ENCODE assay signal across 6 cellular contexts in the genomic region with DNA sequence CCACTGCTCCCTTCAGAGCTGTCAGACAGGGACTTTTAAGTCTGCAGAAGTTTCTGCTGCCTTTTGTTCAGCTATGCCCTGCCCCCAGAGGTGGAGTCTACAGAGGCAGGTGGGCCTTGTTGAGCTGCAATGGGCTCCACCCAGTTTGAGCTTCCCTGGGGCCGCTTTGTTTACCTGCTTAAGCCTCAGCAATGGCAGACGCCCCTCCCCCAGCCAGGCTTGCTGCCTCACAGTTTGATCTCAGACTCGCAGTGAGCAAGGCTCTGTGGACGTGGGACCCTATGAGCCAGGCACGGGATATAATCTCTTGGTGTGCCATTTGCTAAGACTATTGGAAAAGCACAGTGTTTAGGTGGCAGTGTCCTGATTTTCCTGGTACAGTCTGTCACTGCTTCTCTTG.
DNase-seq lines count a peak whose midpoint lies in the region; ATAC-seq lines count a peak whose summit lies in the region.
"Not testable (repeated sequence)": the region's sequence is repeated elsewhere in the genome, so short reads cannot be mapped to it uniquely, and the experiment has no call there.

No MANE protein-coding gene starts in this region.

- not testable (repeated sequence) for H4K8ac ChIP-seq in neuronal stem cell (ENCODE audit: low read depth, low read length)

- H4K91ac ChIP-seq in neuronal stem cell (ENCODE audit: low read depth, low read length, poor library complexity) = not testable (repeated sequence)

- not testable (repeated sequence) for H3K23ac ChIP-seq in neuronal stem cell (ENCODE audit: low read depth, low read length, poor library complexity)

- H3K4me3 ChIP-seq in neuronal stem cell (ENCODE audit: low read length in 2 of 2) = not testable (repeated sequence)

- not testable (repeated sequence) for H3K79me1 ChIP-seq in neuronal stem cell (ENCODE audit: low read depth, low read length)

- H3K18ac ChIP-seq in neuronal stem cell (ENCODE audit: low read length) = not testable (repeated sequence)

- peaks cover 0 to 15% of the 10 kb centered on the region in 2 donors for H3K9me3 ChIP-seq in neuronal stem cell (replicated peaks in 1 of 2; ENCODE audit: control insufficient read depth in 2 of 2, insufficient read depth in 1 of 2, low read depth in 1 of 2, low read length in 2 of 2)

- ATAC-seq in Right ventricle myocardium superior (ENCODE audit: poor library complexity) = not testable (repeated sequence)

- intact Hi-C loops in Right ventricle myocardium superior (cut with DNase I) = not testable (repeated sequence)

- H2BK120ac ChIP-seq in neuronal stem cell (ENCODE audit: low read depth, low read length) = not testable (repeated sequence)

- WGBS in neuronal stem cell (ENCODE audit: extremely low coverage in 2 of 2, insufficient read length in 2 of 2, insufficient replicate concordance in 1 of 2), 2 donors = no CpG with 5 or more reads among the region's 5 CpGs

- H3K36me3 ChIP-seq in neuronal stem cell (replicated peaks in 1 of 2; ENCODE audit: control insufficient read depth in 2 of 2, insufficient read depth in 2 of 2, low read length in 2 of 2) = not testable (repeated sequence)

- not testable (repeated sequence) for H2BK12ac ChIP-seq in neuronal stem cell (ENCODE audit: low read length)

- H2BK15ac ChIP-seq in neuronal stem cell (ENCODE audit: low read length) = not testable (repeated sequence)

- not testable (repeated sequence) for H3K4ac ChIP-seq in neuronal stem cell (ENCODE audit: low read length)

- H3K27ac ChIP-seq in neuronal stem cell (replicated peaks; ENCODE audit: low read length) = not testable (repeated sequence)

- peak overlapping the region; percentile 17 for H3K14ac ChIP-seq in neuronal stem cell (ENCODE audit: low read length)

- H3K4me2 ChIP-seq in neuronal stem cell (ENCODE audit: insufficient read depth, low read length, poor library complexity, severe bottlenecking) = not testable (repeated sequence)

- not testable (repeated sequence) for H3K4me1 ChIP-seq in neuronal stem cell (ENCODE audit: control insufficient read depth in 2 of 2, insufficient read depth in 1 of 2, low read depth in 1 of 2, low read length in 2 of 2)

- DNase-seq in DMS53 (lab: John Stamatoyannopoulos, UW) = peak; percentile 31
- peak; percentile 20 for DNase-seq in ELF-1 (ENCODE audit: low read depth, low spot score)
- peak; percentile 4 for DNase-seq in NCI-H748 (lab: John Stamatoyannopoulos, UW; ENCODE audit: unreplicated experiment)
- peak; percentile 51 for DNase-seq in activated effector memory CD4-positive, alpha-beta T cell treated with anti-CD3 and anti-CD28 coated beads, Interleukin-2, amount 50 U/mL, for 16 hours
- DNase-seq in Right ventricle myocardium superior = peak; percentile 34
- not testable (repeated sequence) for DNase-seq in neuronal stem cell (ENCODE audit: low spot score)

- not testable (repeated sequence) for H2AK5ac ChIP-seq in neuronal stem cell (ENCODE audit: low read depth, low read length)

- H3K9ac ChIP-seq in neuronal stem cell (ENCODE audit: low read depth, low read length, poor library complexity) = not testable (repeated sequence)

- H3K27me3 ChIP-seq in neuronal stem cell (ENCODE audit: control insufficient read depth in 3 of 3, insufficient read depth in 3 of 3, low read depth in 1 of 3, low read length in 3 of 3) = not testable (repeated sequence)

- not testable (repeated sequence) for H2BK5ac ChIP-seq in neuronal stem cell (ENCODE audit: low read length)

- H2AFZ ChIP-seq in neuronal stem cell (ENCODE audit: low read length) = not testable (repeated sequence)
